18 cellular contexts compared by ENCODE assay signal in genomic region chr2:104793971-104794370, GRCh38. TPM values are rescaled to one million over a fixed set of nuclear protein-coding genes. Genes with fewer than 3 reads are reported as not detected.
A peak's percentile ranks its signal among the peaks of the same experiment; 100 is the strongest.
DNase-seq lines count a peak whose midpoint lies in the region; ATAC-seq, FAIRE-seq and TF ChIP-seq lines count a peak whose summit lies in the region.
"Had no signal": no experiment of that assay in that cellular context is flagged by ENCODE, and none has a peak within 500 bp of the region (broad histone marks: within the 10 kb centered on the region; RNA-seq: fewer than 3 reads in every experiment).

No MANE protein-coding gene starts in this region.

- H3K9me3 ChIP-seq in astrocyte (ENCODE audit: insufficient read depth, low read depth, low read length), result no peaks in the 10 kb centered on the region
- H3K9me3 ChIP-seq in upper lobe of right lung, result no peaks in the 10 kb centered on the region
- no peaks in the 10 kb centered on the region for H3K9me3 ChIP-seq in CD4-positive, alpha-beta memory T cell (ENCODE audit: control insufficient read depth in 1 of 2, low read length in 2 of 2)
- H3K9me3 ChIP-seq: SJCRH30 had no signal

- H4K20me1 ChIP-seq in astrocyte (ENCODE audit: insufficient read depth, low read length), result no peaks in the 10 kb centered on the region

- no peak for FAIRE-seq in astrocyte (lab: Jason Lieb, UNC)
- FAIRE-seq: H54 had no signal

- no peak overlapping the region for H3K4me3 ChIP-seq in astrocyte (ENCODE audit: insufficient read depth, low read depth, low read length)
- H3K4me3 ChIP-seq in fibroblast of pulmonary artery (replicated peaks; ENCODE audit: low read depth, low read length), result no peak overlapping the region
- H3K4me3 ChIP-seq in upper lobe of right lung, result no peak overlapping the region
- H3K4me3 ChIP-seq in CD4-positive, alpha-beta memory T cell (ENCODE audit: low read length in 2 of 2), result no peak overlapping the region
- H3K4me3 ChIP-seq: SJCRH30 had no signal

- H3K36me3 Mint-ChIP-seq in astrocyte (ENCODE audit: low read depth, unreplicated experiment), result no peaks in the 10 kb centered on the region
- H3K36me3 Mint-ChIP-seq in CD4-positive, alpha-beta memory T cell, result no peaks in the 10 kb centered on the region
- H3K36me3 Mint-ChIP-seq: CD14-positive monocyte had no signal

- peaks cover 18% of the 10 kb centered on the region for H3K4me1 Mint-ChIP-seq in astrocyte (ENCODE audit: low read depth, unreplicated experiment)
- no peaks in the 10 kb centered on the region for H3K4me1 Mint-ChIP-seq in CD4-positive, alpha-beta memory T cell

- CTCF ChIA-PET in CD4-positive, alpha-beta memory T cell (lab: Charles Lee; ENCODE audit: partially characterized antibody), result no interaction called here

- H3K4me1 ChIP-seq in astrocyte (ENCODE audit: insufficient read depth, low read length) (peaks cover 31% of the 10 kb centered on the region), upper lobe of right lung (no peaks in the 10 kb centered on the region)
- H3K4me1 ChIP-seq in CD4-positive, alpha-beta memory T cell (ENCODE audit: insufficient read depth, low read length), result no peaks in the 10 kb centered on the region
- H3K4me1 ChIP-seq: SJCRH30 had no signal

- no peak for TF ChIP-seq CTCF in astrocyte (IDR thresholded peaks at IDR 0.05; ENCODE audit: insufficient read depth, low read depth, low read length)
- TF ChIP-seq CTCF in fibroblast of pulmonary artery (IDR thresholded peaks at IDR 0.05; ENCODE audit: low read length, missing control alignments), result no peak
- no peak for TF ChIP-seq CTCF in upper lobe of right lung (IDR thresholded peaks at IDR 0.05)

- POLR2A ChIA-PET in CD4-positive, alpha-beta memory T cell (lab: Charles Lee; ENCODE audit: partially characterized antibody), result no interaction called here

- H3K79me2 ChIP-seq in astrocyte (ENCODE audit: insufficient read depth, low read length), result no peaks in the 10 kb centered on the region

- peak; percentile 3 for DNase-seq in GM04504 (ENCODE audit: low read depth)
- peak; percentile 86 for DNase-seq in astrocyte (ENCODE audit: low read depth)
- peak; percentile 29 for DNase-seq in fibroblast of pulmonary artery (ENCODE audit: low read depth)
- no peak for DNase-seq in upper lobe of right lung
- no peak for DNase-seq in activated CD4-positive, alpha-beta T cell treated with anti-CD3 and anti-CD28 coated beads, Interleukin-2, amount 50 U/mL, for 4 hours
- no peak for DNase-seq in CD4-positive, alpha-beta memory T cell
- DNase-seq: DMS79, GDM1, KG1, NCI-H1417 treated with DMSO at 0.1 percent for 48 hours, NCI-H2029, NCI-H524 treated with DMSO at 0.1 percent for 48 hours, SJCRH30, SW 1271 had no signal

- H3K4me2 ChIP-seq in astrocyte (ENCODE audit: low read length), result peak overlapping the region; percentile 51

- intact Hi-C loops in upper lobe of right lung (cut with DNase I), result no loop called here
- intact Hi-C loops in CD4-positive, alpha-beta memory T cell (cut with micrococcal nuclease), result no loop called here

- H2AFZ ChIP-seq in astrocyte (ENCODE audit: low read depth, low read length), result no peak overlapping the region

- H3K9ac ChIP-seq in astrocyte (ENCODE audit: low read length), result peak overlapping the region; percentile 36

- H3K27ac ChIP-seq in astrocyte (ENCODE audit: low read depth, low read length) (peak overlapping the region; percentile 66), upper lobe of right lung (no peak overlapping the region)
- H3K27ac ChIP-seq in CD4-positive, alpha-beta memory T cell (ENCODE audit: low read depth, low read length), result no peak overlapping the region
- H3K27ac ChIP-seq: SJCRH30 had no signal

- peaks cover 4% of the 10 kb centered on the region for H3K9me3 Mint-ChIP-seq in astrocyte (ENCODE audit: unreplicated experiment)
- H3K9me3 Mint-ChIP-seq in CD4-positive, alpha-beta memory T cell, result peaks cover 0 to 2% (median 0%) of the 10 kb centered on the region in 8 donors

- H3K27me3 ChIP-seq in astrocyte (ENCODE audit: insufficient read depth, low read length) (no peaks in the 10 kb centered on the region), upper lobe of right lung (peaks cover 5% of the 10 kb centered on the region)
- H3K27me3 ChIP-seq in CD4-positive, alpha-beta memory T cell (ENCODE audit: insufficient read depth, low read length), result no peaks in the 10 kb centered on the region
- H3K27me3 ChIP-seq: SJCRH30 had no signal

- H3K27me3 Mint-ChIP-seq in astrocyte (ENCODE audit: low read depth, unreplicated experiment), result peaks cover 5% of the 10 kb centered on the region
- peaks cover 0 to 1% of the 10 kb centered on the region in 2 donors for H3K27me3 Mint-ChIP-seq in CD4-positive, alpha-beta memory T cell

- H3K36me3 ChIP-seq in astrocyte (ENCODE audit: insufficient read depth, low read length), result no peaks in the 10 kb centered on the region
- no peaks in the 10 kb centered on the region for H3K36me3 ChIP-seq in upper lobe of right lung
- H3K36me3 ChIP-seq in CD4-positive, alpha-beta memory T cell (ENCODE audit: insufficient read depth, low read length), result no peaks in the 10 kb centered on the region
- H3K36me3 ChIP-seq: SJCRH30 had no signal

- peak overlapping the region; percentile 3 for H3K4me3 Mint-ChIP-seq in astrocyte (ENCODE audit: unreplicated experiment)
- no peak overlapping the region for H3K4me3 Mint-ChIP-seq in CD4-positive, alpha-beta memory T cell
- H3K4me3 Mint-ChIP-seq: CD14-positive monocyte had no signal

- ATAC-seq in upper lobe of right lung (peak; percentile 63), GM19467 (IDR thresholded peaks at IDR 0.05; ENCODE audit: unreplicated experiment) (no peak)

- peak overlapping the region; percentile 59 for H3K27ac Mint-ChIP-seq in astrocyte (ENCODE audit: unreplicated experiment)
- H3K27ac Mint-ChIP-seq in CD4-positive, alpha-beta memory T cell, result no peak overlapping the region
- H3K27ac Mint-ChIP-seq: CD14-positive monocyte had no signal

RNA-seq across cellular contexts. Expression of gene POU3F3, which starts 59.9 kb away (rescaled TPM):
- 0.09 TPM in 1 of 2 replicates, not detected in the other for total RNA-seq in astrocyte
- total RNA-seq in upper lobe of right lung, result not detected
- not detected for total RNA-seq in CD4-positive, alpha-beta memory T cell
- polyA plus RNA-seq in CD4-positive, alpha-beta memory T cell, result not detected
- total RNA-seq: RPMI7951 had no signal
- polyA plus RNA-seq: CD14-positive monocyte had no signal

Comparison
In these comparisons a context has a peak if more than half of its experiments do, and no peak if none do; other contexts are left out.
1. DNase-seq: peak in GM04504 (single experiment), astrocyte (single experiment) and fibroblast of pulmonary artery (single experiment); none in upper lobe of right lung (single experiment), activated CD4-positive, alpha-beta T cell treated with anti-CD3 and anti-CD28 coated beads, Interleukin-2, amount 50 U/mL, for 4 hours (0 of 2) and CD4-positive, alpha-beta memory T cell (0 of 5).